Comparison of ENCODE assay signal across 1 cellular context in the genomic region with DNA sequence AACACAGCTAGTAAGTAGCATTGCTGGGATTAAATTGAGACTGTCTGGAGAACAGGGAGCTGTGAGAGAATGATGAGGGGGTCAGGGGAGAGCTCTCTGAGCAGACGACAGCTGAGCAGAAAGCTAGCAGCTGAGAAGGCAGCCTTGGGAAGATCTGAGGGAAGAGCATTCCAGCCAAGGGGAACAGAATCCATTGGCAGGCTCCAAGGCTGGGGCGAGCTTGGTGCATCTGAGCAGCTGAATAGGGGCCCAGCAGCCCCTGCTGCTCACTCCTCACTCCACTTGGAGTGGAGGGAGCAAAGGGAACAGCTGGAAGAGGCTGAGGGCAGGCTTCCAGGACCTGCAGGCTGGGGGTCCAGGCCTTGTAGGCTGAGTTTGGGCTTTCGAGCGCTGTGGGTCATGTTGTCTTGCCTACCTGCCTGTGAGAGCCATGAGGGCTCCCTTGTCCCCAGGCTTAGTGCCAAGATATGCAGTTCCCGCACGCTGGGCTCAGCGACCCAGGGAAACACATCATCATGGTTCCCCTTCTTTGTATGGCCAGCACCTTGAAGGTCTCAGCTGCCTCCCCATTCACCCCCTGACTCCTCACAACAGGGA.
TF ChIP-seq lines count a peak whose summit lies in the region.

No MANE protein-coding gene starts in this region.

TF ChIP-seq in SK-N-SH treated with all-trans-retinoic acid at 6 μM for 48 hours, 23 proteins besides CTCF, POLR2A, EP300 and RAD21 (continued from another document):
- TF ChIP-seq, protein P1, sequence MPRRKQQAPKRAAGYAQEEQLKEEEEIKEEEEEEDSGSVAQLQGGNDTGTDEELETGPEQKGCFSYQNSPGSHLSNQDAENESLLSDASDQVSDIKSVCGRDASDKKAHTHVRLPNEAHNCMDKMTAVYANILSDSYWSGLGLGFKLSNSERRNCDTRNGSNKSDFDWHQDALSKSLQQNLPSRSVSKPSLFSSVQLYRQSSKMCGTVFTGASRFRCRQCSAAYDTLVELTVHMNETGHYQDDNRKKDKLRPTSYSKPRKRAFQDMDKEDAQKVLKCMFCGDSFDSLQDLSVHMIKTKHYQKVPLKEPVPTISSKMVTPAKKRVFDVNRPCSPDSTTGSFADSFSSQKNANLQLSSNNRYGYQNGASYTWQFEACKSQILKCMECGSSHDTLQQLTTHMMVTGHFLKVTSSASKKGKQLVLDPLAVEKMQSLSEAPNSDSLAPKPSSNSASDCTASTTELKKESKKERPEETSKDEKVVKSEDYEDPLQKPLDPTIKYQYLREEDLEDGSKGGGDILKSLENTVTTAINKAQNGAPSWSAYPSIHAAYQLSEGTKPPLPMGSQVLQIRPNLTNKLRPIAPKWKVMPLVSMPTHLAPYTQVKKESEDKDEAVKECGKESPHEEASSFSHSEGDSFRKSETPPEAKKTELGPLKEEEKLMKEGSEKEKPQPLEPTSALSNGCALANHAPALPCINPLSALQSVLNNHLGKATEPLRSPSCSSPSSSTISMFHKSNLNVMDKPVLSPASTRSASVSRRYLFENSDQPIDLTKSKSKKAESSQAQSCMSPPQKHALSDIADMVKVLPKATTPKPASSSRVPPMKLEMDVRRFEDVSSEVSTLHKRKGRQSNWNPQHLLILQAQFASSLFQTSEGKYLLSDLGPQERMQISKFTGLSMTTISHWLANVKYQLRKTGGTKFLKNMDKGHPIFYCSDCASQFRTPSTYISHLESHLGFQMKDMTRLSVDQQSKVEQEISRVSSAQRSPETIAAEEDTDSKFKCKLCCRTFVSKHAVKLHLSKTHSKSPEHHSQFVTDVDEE (CRISPR knock-in tag; IDR thresholded peaks at IDR 0.05): no peak
- TF ChIP-seq SNAI2 (CRISPR knock-in tag; IDR thresholded peaks at IDR 0.05): no peak
- TF ChIP-seq ZFP30 (CRISPR knock-in tag; IDR thresholded peaks at IDR 0.05): no peak
- TF ChIP-seq TOX (CRISPR knock-in tag; IDR thresholded peaks at IDR 0.05; ENCODE audit: borderline replicate concordance): no peak
- no peak for TF ChIP-seq RARB (CRISPR knock-in tag; IDR thresholded peaks at IDR 0.05)
- no peak for TF ChIP-seq TCF4 (CRISPR knock-in tag; IDR thresholded peaks at IDR 0.05; ENCODE audit: borderline replicate concordance)
- TF ChIP-seq ZNF8 (CRISPR knock-in tag; IDR thresholded peaks at IDR 0.05): no peak
- no peak for TF ChIP-seq ISL1 (CRISPR knock-in tag; IDR thresholded peaks at IDR 0.05)
- TF ChIP-seq, protein P2, sequence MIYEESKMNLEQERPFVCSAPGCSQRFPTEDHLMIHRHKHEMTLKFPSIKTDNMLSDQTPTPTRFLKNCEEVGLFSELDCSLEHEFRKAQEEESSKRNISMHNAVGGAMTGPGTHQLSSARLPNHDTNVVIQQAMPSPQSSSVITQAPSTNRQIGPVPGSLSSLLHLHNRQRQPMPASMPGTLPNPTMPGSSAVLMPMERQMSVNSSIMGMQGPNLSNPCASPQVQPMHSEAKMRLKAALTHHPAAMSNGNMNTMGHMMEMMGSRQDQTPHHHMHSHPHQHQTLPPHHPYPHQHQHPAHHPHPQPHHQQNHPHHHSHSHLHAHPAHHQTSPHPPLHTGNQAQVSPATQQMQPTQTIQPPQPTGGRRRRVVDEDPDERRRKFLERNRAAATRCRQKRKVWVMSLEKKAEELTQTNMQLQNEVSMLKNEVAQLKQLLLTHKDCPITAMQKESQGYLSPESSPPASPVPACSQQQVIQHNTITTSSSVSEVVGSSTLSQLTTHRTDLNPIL (CRISPR knock-in tag; IDR thresholded peaks at IDR 0.05; ENCODE audit: low read depth): no peak
- TF ChIP-seq GLIS3 (CRISPR knock-in tag; IDR thresholded peaks at IDR 0.05): no peak
- TF ChIP-seq ZFP3 (CRISPR knock-in tag; IDR thresholded peaks at IDR 0.05): no peak
- no peak for TF ChIP-seq ZNF565 (CRISPR knock-in tag; conservative IDR thresholded peaks at IDR 0.05; ENCODE audit: low read depth)
- no peak for TF ChIP-seq ARNTL (CRISPR knock-in tag; IDR thresholded peaks at IDR 0.05; ENCODE audit: borderline replicate concordance, low read depth)
- TF ChIP-seq OSR1 (CRISPR knock-in tag; IDR thresholded peaks at IDR 0.05): no peak
